Comparison of ENCODE assay signal across 1 cellular context in the genomic region with DNA sequence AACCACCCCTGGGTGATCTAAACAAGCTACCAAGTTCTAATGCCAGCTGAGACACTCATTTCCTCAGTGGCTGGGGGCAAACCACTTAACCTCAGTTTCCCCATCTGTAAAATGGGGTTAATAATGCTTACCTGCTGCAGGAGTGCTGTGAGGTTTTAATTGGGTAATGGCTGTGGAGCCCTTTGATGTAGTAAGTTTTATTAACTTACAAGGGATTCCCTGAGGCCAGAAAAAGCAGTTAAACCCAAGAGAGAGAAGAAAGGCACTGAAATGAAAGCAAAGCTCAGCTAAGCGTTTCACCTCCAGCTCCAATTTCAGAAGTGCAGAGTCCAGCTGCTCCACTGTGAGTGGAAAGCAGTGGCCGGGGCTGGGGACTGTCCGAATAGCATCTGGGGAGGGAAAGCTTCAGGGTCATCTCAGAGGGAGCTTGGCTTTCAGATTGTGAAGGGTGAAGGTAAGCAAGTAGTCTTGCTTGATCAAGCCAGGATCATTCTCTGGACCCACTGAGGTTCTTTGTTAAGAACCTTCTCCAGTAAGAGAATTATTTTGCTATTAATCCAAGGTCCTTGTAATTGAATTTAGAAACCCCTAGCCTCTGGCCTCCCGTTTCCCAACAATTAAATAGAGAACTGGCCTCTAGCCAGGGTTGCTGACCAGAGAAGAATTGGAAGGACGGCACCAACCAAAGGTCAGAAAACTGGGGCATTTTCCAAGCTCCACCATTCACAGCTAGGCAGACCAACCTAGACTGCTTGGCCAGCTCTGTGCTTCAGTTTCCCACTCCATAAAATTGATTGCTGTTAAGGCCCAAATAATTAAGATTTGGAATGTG.
TF ChIP-seq lines count a peak whose summit lies in the region.

No MANE protein-coding gene starts in this region.

TF ChIP-seq in GM12878, 131 proteins besides CTCF, POLR2A, EP300 and RAD21:
- TF ChIP-seq, protein P1, sequence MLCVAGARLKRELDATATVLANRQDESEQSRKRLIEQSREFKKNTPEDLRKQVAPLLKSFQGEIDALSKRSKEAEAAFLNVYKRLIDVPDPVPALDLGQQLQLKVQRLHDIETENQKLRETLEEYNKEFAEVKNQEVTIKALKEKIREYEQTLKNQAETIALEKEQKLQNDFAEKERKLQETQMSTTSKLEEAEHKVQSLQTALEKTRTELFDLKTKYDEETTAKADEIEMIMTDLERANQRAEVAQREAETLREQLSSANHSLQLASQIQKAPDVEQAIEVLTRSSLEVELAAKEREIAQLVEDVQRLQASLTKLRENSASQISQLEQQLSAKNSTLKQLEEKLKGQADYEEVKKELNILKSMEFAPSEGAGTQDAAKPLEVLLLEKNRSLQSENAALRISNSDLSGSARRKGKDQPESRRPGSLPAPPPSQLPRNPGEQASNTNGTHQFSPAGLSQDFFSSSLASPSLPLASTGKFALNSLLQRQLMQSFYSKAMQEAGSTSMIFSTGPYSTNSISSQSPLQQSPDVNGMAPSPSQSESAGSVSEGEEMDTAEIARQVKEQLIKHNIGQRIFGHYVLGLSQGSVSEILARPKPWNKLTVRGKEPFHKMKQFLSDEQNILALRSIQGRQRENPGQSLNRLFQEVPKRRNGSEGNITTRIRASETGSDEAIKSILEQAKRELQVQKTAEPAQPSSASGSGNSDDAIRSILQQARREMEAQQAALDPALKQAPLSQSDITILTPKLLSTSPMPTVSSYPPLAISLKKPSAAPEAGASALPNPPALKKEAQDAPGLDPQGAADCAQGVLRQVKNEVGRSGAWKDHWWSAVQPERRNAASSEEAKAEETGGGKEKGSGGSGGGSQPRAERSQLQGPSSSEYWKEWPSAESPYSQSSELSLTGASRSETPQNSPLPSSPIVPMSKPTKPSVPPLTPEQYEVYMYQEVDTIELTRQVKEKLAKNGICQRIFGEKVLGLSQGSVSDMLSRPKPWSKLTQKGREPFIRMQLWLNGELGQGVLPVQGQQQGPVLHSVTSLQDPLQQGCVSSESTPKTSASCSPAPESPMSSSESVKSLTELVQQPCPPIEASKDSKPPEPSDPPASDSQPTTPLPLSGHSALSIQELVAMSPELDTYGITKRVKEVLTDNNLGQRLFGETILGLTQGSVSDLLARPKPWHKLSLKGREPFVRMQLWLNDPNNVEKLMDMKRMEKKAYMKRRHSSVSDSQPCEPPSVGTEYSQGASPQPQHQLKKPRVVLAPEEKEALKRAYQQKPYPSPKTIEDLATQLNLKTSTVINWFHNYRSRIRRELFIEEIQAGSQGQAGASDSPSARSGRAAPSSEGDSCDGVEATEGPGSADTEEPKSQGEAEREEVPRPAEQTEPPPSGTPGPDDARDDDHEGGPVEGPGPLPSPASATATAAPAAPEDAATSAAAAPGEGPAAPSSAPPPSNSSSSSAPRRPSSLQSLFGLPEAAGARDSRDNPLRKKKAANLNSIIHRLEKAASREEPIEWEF (IDR thresholded peaks at IDR 0.05; ENCODE audit: insufficient replicate concordance, low read depth, low read length) = no peak
- TF ChIP-seq, protein P2, sequence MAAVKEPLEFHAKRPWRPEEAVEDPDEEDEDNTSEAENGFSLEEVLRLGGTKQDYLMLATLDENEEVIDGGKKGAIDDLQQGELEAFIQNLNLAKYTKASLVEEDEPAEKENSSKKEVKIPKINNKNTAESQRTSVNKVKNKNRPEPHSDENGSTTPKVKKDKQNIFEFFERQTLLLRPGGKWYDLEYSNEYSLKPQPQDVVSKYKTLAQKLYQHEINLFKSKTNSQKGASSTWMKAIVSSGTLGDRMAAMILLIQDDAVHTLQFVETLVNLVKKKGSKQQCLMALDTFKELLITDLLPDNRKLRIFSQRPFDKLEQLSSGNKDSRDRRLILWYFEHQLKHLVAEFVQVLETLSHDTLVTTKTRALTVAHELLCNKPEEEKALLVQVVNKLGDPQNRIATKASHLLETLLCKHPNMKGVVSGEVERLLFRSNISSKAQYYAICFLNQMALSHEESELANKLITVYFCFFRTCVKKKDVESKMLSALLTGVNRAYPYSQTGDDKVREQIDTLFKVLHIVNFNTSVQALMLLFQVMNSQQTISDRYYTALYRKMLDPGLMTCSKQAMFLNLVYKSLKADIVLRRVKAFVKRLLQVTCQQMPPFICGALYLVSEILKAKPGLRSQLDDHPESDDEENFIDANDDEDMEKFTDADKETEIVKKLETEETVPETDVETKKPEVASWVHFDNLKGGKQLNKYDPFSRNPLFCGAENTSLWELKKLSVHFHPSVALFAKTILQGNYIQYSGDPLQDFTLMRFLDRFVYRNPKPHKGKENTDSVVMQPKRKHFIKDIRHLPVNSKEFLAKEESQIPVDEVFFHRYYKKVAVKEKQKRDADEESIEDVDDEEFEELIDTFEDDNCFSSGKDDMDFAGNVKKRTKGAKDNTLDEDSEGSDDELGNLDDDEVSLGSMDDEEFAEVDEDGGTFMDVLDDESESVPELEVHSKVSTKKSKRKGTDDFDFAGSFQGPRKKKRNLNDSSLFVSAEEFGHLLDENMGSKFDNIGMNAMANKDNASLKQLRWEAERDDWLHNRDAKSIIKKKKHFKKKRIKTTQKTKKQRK (IDR thresholded peaks at IDR 0.05; ENCODE audit: low read depth, low read length) = no peak
- TF ChIP-seq KLF5 (IDR thresholded peaks at IDR 0.05; ENCODE audit: partially characterized antibody) (no peak), YY1 (IDR thresholded peaks at IDR 0.05; ENCODE audit: low read depth, low read length) (no peak), ZNF384 (IDR thresholded peaks at IDR 0.05; ENCODE audit: borderline replicate concordance, low read depth, low read length) (no peak), SUZ12 (IDR thresholded peaks at IDR 0.05; ENCODE audit: unreplicated experiment) (no peak), PAX8 (IDR thresholded peaks at IDR 0.05) (no peak), TCF3 (IDR thresholded peaks at IDR 0.05; ENCODE audit: borderline replicate concordance, insufficient read depth, low read depth, low read length) (no peak), SREBF2 (IDR thresholded peaks at IDR 0.05; ENCODE audit: low read length) (no peak)
- TF ChIP-seq, protein P3, sequence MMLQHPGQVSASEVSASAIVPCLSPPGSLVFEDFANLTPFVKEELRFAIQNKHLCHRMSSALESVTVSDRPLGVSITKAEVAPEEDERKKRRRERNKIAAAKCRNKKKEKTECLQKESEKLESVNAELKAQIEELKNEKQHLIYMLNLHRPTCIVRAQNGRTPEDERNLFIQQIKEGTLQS (IDR thresholded peaks at IDR 0.05; ENCODE audit: borderline replicate concordance, extremely low read depth, low read depth, low read length) = no peak
- TF ChIP-seq, protein P4, sequence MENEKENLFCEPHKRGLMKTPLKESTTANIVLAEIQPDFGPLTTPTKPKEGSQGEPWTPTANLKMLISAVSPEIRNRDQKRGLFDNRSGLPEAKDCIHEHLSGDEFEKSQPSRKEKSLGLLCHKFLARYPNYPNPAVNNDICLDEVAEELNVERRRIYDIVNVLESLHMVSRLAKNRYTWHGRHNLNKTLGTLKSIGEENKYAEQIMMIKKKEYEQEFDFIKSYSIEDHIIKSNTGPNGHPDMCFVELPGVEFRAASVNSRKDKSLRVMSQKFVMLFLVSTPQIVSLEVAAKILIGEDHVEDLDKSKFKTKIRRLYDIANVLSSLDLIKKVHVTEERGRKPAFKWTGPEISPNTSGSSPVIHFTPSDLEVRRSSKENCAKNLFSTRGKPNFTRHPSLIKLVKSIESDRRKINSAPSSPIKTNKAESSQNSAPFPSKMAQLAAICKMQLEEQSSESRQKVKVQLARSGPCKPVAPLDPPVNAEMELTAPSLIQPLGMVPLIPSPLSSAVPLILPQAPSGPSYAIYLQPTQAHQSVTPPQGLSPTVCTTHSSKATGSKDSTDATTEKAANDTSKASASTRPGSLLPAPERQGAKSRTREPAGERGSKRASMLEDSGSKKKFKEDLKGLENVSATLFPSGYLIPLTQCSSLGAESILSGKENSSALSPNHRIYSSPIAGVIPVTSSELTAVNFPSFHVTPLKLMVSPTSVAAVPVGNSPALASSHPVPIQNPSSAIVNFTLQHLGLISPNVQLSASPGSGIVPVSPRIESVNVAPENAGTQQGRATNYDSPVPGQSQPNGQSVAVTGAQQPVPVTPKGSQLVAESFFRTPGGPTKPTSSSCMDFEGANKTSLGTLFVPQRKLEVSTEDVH (IDR thresholded peaks at IDR 0.05; ENCODE audit: low read depth, partially characterized antibody) = no peak
- TF ChIP-seq, protein P5, sequence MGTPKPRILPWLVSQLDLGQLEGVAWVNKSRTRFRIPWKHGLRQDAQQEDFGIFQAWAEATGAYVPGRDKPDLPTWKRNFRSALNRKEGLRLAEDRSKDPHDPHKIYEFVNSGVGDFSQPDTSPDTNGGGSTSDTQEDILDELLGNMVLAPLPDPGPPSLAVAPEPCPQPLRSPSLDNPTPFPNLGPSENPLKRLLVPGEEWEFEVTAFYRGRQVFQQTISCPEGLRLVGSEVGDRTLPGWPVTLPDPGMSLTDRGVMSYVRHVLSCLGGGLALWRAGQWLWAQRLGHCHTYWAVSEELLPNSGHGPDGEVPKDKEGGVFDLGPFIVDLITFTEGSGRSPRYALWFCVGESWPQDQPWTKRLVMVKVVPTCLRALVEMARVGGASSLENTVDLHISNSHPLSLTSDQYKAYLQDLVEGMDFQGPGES (IDR thresholded peaks at IDR 0.05) = no peak
